17 cellular contexts compared by ENCODE assay signal in the genomic region with DNA sequence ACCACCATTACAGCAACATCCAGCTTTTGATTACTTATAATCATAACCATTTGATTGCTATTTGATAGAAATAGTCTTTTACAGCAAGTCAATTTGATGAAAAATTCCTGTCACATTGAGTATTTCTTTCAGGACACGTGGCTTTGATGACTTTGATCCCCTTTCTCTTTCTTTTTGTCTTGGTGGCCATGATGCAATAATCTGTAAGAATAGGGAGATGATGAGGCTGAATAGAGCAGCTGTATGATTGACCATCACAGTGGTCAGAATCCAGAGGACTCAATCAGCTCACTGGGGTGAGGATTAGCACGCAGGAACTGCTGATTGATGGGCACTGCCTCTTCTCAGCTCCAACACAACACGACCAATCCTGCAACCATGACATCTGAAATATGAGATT.
A peak's percentile ranks its signal among the peaks of the same experiment; 100 is the strongest.
DNase-seq lines count a peak whose midpoint lies in the region; ATAC-seq, FAIRE-seq and TF ChIP-seq lines count a peak whose summit lies in the region.
"Had no signal": no experiment of that assay in that cellular context is flagged by ENCODE, and none has a peak within 500 bp of the region (broad histone marks: within the 10 kb centered on the region; RNA-seq: fewer than 3 reads in every experiment).

No MANE protein-coding gene starts in this region.

- FAIRE-seq in HepG2 (lab: Jason Lieb, UNC), result no peak
- FAIRE-seq in K562 (lab: Jason Lieb, UNC), result peak; percentile 40
- FAIRE-seq: A204.1, D721Med, G401.6, GM12891, H54 had no signal

- TF ChIP-seq RAD21 in HepG2 (CRISPR knock-in tag; IDR thresholded peaks at IDR 0.05) (no peak), K562 (CRISPR knock-in tag; conservative IDR thresholded peaks at IDR 0.05 in 1 of 2, IDR thresholded peaks at IDR 0.05 in 1 of 2) (no peak)

- CTCF ChIA-PET in HepG2 (lab: Yijun Ruan, JAX; ENCODE audit: low intra/inter-chr PET ratio, low total read pairs), result no interaction called here
- CTCF ChIA-PET in K562 (lab: Yijun Ruan, JAX; ENCODE audit: low intra/inter-chr PET ratio), result no interaction called here

- intact Hi-C loops in HepG2 (cut with micrococcal nuclease; ENCODE audit: unreplicated experiment) (no loop called here), right lobe of liver (cut with DNase I) (no loop called here), K562 (cut with micrococcal nuclease) (no loop called here), psoas muscle (cut with DNase I) (no loop called here)

- H3K36me3 ChIP-seq in HepG2 (replicated peaks in 1 of 2; ENCODE audit: control insufficient read depth in 1 of 2, insufficient read depth in 2 of 2, low read length in 2 of 2), result no peaks in the 10 kb centered on the region
- no peaks in the 10 kb centered on the region for H3K36me3 ChIP-seq in right lobe of liver
- no peaks in the 10 kb centered on the region for H3K36me3 ChIP-seq in K562 (ENCODE audit: control insufficient read depth, insufficient read depth, low read length)
- no peaks in the 10 kb centered on the region for H3K36me3 ChIP-seq in psoas muscle (ENCODE audit: insufficient read depth in 1 of 2, low read depth in 1 of 2)

- H3K4me3 ChIP-seq in HepG2 (replicated peaks in 1 of 3; ENCODE audit: insufficient read depth in 1 of 3, low read depth in 2 of 3, low read length in 3 of 3) (no peak overlapping the region), right lobe of liver (no peak overlapping the region), K562 (no peak overlapping the region), psoas muscle (no peak overlapping the region)

- H4K20me1 ChIP-seq in HepG2 (ENCODE audit: insufficient read depth, low read length), result no peaks in the 10 kb centered on the region
- no peaks in the 10 kb centered on the region for H4K20me1 ChIP-seq in K562 (replicated peaks; ENCODE audit: control insufficient read depth, insufficient read depth, low read length)

- WGBS in HepG2 (ENCODE audit: low lambda C conversion rate), result 0% methylated on average over 3 of the region's 3 CpGs
- 30% methylated on average over 3 of the region's 3 CpGs for WGBS in right lobe of liver (ENCODE audit: insufficient coverage, low coverage, low lambda C conversion rate, missing lambda C conversion rate)
- WGBS in K562 (ENCODE audit: insufficient coverage, low coverage, missing lambda C conversion rate), result 0% methylated on average over 3 of the region's 3 CpGs
- 50 to 55% (median 53%) methylated on average over 3 of the region's 3 CpGs for WGBS in psoas muscle, 3 donors

- H3K27me3 ChIP-seq in HepG2 (ENCODE audit: control insufficient read depth in 1 of 2, insufficient read depth in 2 of 2, low read length in 2 of 2) (no peaks in the 10 kb centered on the region), right lobe of liver (no peaks in the 10 kb centered on the region), K562 (ENCODE audit: control insufficient read depth in 2 of 2, insufficient read depth in 2 of 2, low read length in 2 of 2) (no peaks in the 10 kb centered on the region), psoas muscle (ENCODE audit: insufficient read depth in 3 of 3, low read length in 2 of 3) (no peaks in the 10 kb centered on the region)

- H2AFZ ChIP-seq in HepG2 (ENCODE audit: low read length) (no peak overlapping the region), K562 (ENCODE audit: low read depth, low read length) (no peak overlapping the region)

- no peak for ATAC-seq in HepG2
- no peak for ATAC-seq in right lobe of liver
- peak; percentile 78 for ATAC-seq in K562
- ATAC-seq in psoas muscle, result no peak
- no peak for ATAC-seq in GM18517 (IDR thresholded peaks at IDR 0.05; ENCODE audit: unreplicated experiment)
- ATAC-seq: CD8-positive, alpha-beta T cell had no signal

- no peak overlapping the region for H3K4me2 ChIP-seq in HepG2 (ENCODE audit: low read depth, low read length)
- H3K4me2 ChIP-seq in K562 (ENCODE audit: insufficient read depth, low read length), result no peak overlapping the region

- POLR2A ChIA-PET in HepG2 (lab: Yijun Ruan, JAX) (no interaction called here), K562 (lab: Yijun Ruan, JAX) (interaction anchor here (0.7 kb wide), 1 partner anchor 80 kb away, joined by 3 read pairs; no protein-coding TSS in a partner anchor)

- TF ChIP-seq CTCF in HepG2 (CRISPR knock-in tag; IDR thresholded peaks at IDR 0.05) (no peak), right lobe of liver (IDR thresholded peaks at IDR 0.05) (no peak), K562 (IDR thresholded peaks at IDR 0.05 in 2 of 3, conservative IDR thresholded peaks at IDR 0.05 in 1 of 3; ENCODE audit: insufficient read depth in 2 of 3, low read depth in 1 of 3, low read length in 3 of 3) (no peak), psoas muscle (IDR thresholded peaks at IDR 0.05) (no peak)

- H3K79me2 ChIP-seq in HepG2 (ENCODE audit: insufficient read depth, low read length), result no peaks in the 10 kb centered on the region
- no peaks in the 10 kb centered on the region for H3K79me2 ChIP-seq in K562 (ENCODE audit: control insufficient read depth, insufficient read depth, low read length)

- H3K9me1 ChIP-seq in K562 (ENCODE audit: control insufficient read depth, insufficient read depth, low read length), result no peaks in the 10 kb centered on the region

- in situ Hi-C loops in HepG2 (cut with HindIII; ENCODE audit: extremely low pct_ligation_motif_present, low pct_unique_long_range_greater_than_20kb) (no loop called here), K562 (cut with MboI) (no loop called here)

- TF ChIP-seq POLR2A in HepG2 (IDR thresholded peaks at IDR 0.05; ENCODE audit: insufficient read depth in 1 of 2, low read depth in 2 of 2, low read length in 2 of 2) (no peak), right lobe of liver (IDR thresholded peaks at IDR 0.05) (no peak), K562 (conservative IDR thresholded peaks at IDR 0.05) (no peak)

- H3K27ac ChIP-seq in HepG2 (ENCODE audit: extremely low read length, insufficient read depth, low read length), result no peak overlapping the region
- H3K27ac ChIP-seq in right lobe of liver, result no peak overlapping the region
- no peak overlapping the region for H3K27ac ChIP-seq in K562 (ENCODE audit: extremely low read depth, low read depth, low read length)
- H3K27ac ChIP-seq in psoas muscle, result no peak overlapping the region

- TF ChIP-seq EP300 in HepG2 (IDR thresholded peaks at IDR 0.05; ENCODE audit: low read depth in 2 of 2, low read length in 2 of 2) (no peak), HepG2 (CRISPR knock-in tag; IDR thresholded peaks at IDR 0.05; ENCODE audit: borderline replicate concordance) (no peak), K562 (IDR thresholded peaks at IDR 0.05; ENCODE audit: low read length) (no peak; the same call in 1 of the 2 replicates)

- H3K9ac ChIP-seq in HepG2 (ENCODE audit: insufficient read depth, low read depth, low read length) (no peak overlapping the region), K562 (ENCODE audit: insufficient read depth in 1 of 2, low read depth in 2 of 2, low read length in 2 of 2) (no peak overlapping the region)

- DNase-seq in HepG2 (ENCODE audit: low spot score), result no peak
- DNase-seq in right lobe of liver, result no peak
- peak; percentile 26 for DNase-seq in NCI-H460 (ENCODE audit: extremely low read depth, low read depth)
- DNase-seq in K562 (ENCODE audit: extremely low read depth in 1 of 4, low spot score in 3 of 4), result peak in 1 of 4 experiments; percentile 3
- DNase-seq in activated gamma-delta T cell treated with Interleukin-2 at 50 U/mL for 16 hours, result no peak
- DNase-seq in psoas muscle, result no peak
- DNase-seq: CD8-positive, alpha-beta T cell; COR-L47; DMS153; DMS79 treated with DMSO at 0.1 percent for 48 hours; EL had no signal

- H3K4me1 ChIP-seq in HepG2 (ENCODE audit: insufficient read depth, low read length) (no peaks in the 10 kb centered on the region), right lobe of liver (no peaks in the 10 kb centered on the region), K562 (replicated peaks in 1 of 2; ENCODE audit: control insufficient read depth in 2 of 2, insufficient read depth in 2 of 2, low read length in 2 of 2) (no peaks in the 10 kb centered on the region), psoas muscle (no peaks in the 10 kb centered on the region)

- BruUV-seq in HepG2 (replicated peaks; lab: Mats Ljungman, UMichigan) (no TSS peak), K562 (replicated peaks; lab: Mats Ljungman, UMichigan) (no TSS peak)

- H3K9me3 ChIP-seq in HepG2 (ENCODE audit: low read length) (no peaks in the 10 kb centered on the region), right lobe of liver (no peaks in the 10 kb centered on the region), K562 (replicated peaks; ENCODE audit: control insufficient read depth, insufficient read depth, low read depth, low read length) (no peaks in the 10 kb centered on the region), psoas muscle (no peaks in the 10 kb centered on the region)

TF ChIP-seq in HepG2, 621 proteins besides CTCF, POLR2A, EP300 and RAD21:
- TF ChIP-seq CEBPB (IDR thresholded peaks at IDR 0.05; ENCODE audit: borderline replicate concordance, low read depth, low read length) (peak; percentile 32; the same call in 1 of the 2 replicates), EZH2 (conservative IDR thresholded peaks at IDR 0.05; ENCODE audit: low read depth, low read length) (no peak), ATF7 (IDR thresholded peaks at IDR 0.05) (peak; percentile 47), ATF7 (CRISPR knock-in tag; IDR thresholded peaks at IDR 0.05) (no peak)

TF ChIP-seq in K562, 482 proteins besides CTCF, POLR2A, EP300 and RAD21 (continues in another document):
- TF ChIP-seq, protein P1, sequence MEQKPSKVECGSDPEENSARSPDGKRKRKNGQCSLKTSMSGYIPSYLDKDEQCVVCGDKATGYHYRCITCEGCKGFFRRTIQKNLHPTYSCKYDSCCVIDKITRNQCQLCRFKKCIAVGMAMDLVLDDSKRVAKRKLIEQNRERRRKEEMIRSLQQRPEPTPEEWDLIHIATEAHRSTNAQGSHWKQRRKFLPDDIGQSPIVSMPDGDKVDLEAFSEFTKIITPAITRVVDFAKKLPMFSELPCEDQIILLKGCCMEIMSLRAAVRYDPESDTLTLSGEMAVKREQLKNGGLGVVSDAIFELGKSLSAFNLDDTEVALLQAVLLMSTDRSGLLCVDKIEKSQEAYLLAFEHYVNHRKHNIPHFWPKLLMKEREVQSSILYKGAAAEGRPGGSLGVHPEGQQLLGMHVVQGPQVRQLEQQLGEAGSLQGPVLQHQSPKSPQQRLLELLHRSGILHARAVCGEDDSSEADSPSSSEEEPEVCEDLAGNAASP (IDR thresholded peaks at IDR 0.05), result no peak
- TF ChIP-seq JUND (IDR thresholded peaks at IDR 0.05; ENCODE audit: borderline replicate concordance, low read depth, low read length) (peak; percentile 12; the same call in 1 of the 2 replicates), JUND (tag; IDR thresholded peaks at IDR 0.05; ENCODE audit: borderline replicate concordance, low read depth, low read length) (0 out of 3 replicates have a peak, but pooled peaks have one; percentile 15), TBL1XR1 (IDR thresholded peaks at IDR 0.05; ENCODE audit: low read length in 2 of 2) (no peak)
